In genomic region chr3:18422972-18423371, GRCh38 we compare ENCODE assay signal across 2 cellular contexts.
TF ChIP-seq lines count a peak whose summit lies in the region.

No MANE protein-coding gene starts in this region.

TF ChIP-seq in liver, 16 proteins besides CTCF, POLR2A, EP300 and RAD21 (continued from another document):
- TF ChIP-seq, protein P1, sequence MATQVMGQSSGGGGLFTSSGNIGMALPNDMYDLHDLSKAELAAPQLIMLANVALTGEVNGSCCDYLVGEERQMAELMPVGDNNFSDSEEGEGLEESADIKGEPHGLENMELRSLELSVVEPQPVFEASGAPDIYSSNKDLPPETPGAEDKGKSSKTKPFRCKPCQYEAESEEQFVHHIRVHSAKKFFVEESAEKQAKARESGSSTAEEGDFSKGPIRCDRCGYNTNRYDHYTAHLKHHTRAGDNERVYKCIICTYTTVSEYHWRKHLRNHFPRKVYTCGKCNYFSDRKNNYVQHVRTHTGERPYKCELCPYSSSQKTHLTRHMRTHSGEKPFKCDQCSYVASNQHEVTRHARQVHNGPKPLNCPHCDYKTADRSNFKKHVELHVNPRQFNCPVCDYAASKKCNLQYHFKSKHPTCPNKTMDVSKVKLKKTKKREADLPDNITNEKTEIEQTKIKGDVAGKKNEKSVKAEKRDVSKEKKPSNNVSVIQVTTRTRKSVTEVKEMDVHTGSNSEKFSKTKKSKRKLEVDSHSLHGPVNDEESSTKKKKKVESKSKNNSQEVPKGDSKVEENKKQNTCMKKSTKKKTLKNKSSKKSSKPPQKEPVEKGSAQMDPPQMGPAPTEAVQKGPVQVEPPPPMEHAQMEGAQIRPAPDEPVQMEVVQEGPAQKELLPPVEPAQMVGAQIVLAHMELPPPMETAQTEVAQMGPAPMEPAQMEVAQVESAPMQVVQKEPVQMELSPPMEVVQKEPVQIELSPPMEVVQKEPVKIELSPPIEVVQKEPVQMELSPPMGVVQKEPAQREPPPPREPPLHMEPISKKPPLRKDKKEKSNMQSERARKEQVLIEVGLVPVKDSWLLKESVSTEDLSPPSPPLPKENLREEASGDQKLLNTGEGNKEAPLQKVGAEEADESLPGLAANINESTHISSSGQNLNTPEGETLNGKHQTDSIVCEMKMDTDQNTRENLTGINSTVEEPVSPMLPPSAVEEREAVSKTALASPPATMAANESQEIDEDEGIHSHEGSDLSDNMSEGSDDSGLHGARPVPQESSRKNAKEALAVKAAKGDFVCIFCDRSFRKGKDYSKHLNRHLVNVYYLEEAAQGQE (IDR thresholded peaks at IDR 0.05): no peak
- no peak for TF ChIP-seq TAF1 (conservative IDR thresholded peaks at IDR 0.05)
- no peak for TF ChIP-seq ZBTB33 (IDR thresholded peaks at IDR 0.05)
- TF ChIP-seq HNF4G (IDR thresholded peaks at IDR 0.05): no peak
- TF ChIP-seq SP1 (IDR thresholded peaks at IDR 0.05): no peak
- TF ChIP-seq FOXA1 (IDR thresholded peaks at IDR 0.05): no peak
- TF ChIP-seq, protein P2, sequence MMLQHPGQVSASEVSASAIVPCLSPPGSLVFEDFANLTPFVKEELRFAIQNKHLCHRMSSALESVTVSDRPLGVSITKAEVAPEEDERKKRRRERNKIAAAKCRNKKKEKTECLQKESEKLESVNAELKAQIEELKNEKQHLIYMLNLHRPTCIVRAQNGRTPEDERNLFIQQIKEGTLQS (IDR thresholded peaks at IDR 0.05): no peak
- TF ChIP-seq HNF4A (conservative IDR thresholded peaks at IDR 0.05): no peak

TF ChIP-seq in HepG2, 621 proteins besides CTCF, POLR2A, EP300 and RAD21 (continued from another document):
- TF ChIP-seq, protein P3, sequence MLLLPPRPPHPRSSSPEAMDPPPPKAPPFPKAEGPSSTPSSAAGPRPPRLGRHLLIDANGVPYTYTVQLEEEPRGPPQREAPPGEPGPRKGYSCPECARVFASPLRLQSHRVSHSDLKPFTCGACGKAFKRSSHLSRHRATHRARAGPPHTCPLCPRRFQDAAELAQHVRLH (CRISPR knock-in tag; IDR thresholded peaks at IDR 0.05; ENCODE audit: borderline replicate concordance, low read depth): no peak
TF ChIP-seq in HepG2: peak in this region for 0.
